Comparison of ENCODE assay signal across 8 cellular contexts in genomic region chr9:93133641-93134017, GRCh38. TPM values are rescaled to one million over a fixed set of nuclear protein-coding genes. Genes with fewer than 3 reads are reported as not detected.
DNase-seq lines count a peak whose midpoint lies in the region; ATAC-seq, FAIRE-seq and TF ChIP-seq lines count a peak whose summit lies in the region.

No MANE protein-coding gene starts in this region.

- no peaks in the 10 kb centered on the region for H3K9me3 ChIP-seq in lung (ENCODE audit: control insufficient read depth in 2 of 2, insufficient read depth in 1 of 2, low read length in 1 of 2)

- 0 to 1% methylated on average over 27 to 37 of the region's 37 CpGs for WGBS in lung, 2 donors

- no peaks in the 10 kb centered on the region for H3K27me3 ChIP-seq in lung (ENCODE audit: control insufficient read depth, insufficient read depth)

- peak overlapping the region; percentile 81 to 90 for H3K27ac ChIP-seq in lung (ENCODE audit: low read depth in 1 of 2, low read length in 1 of 2)

- H3K4me1 ChIP-seq in lung (ENCODE audit: control insufficient read depth in 2 of 2, insufficient read depth in 2 of 2, low read length in 2 of 2), result peaks cover 3 to 42% of the 10 kb centered on the region in 2 donors

- peaks cover 29% of the 10 kb centered on the region for H3K4me1 Mint-ChIP-seq in HFFc6 (ENCODE audit: low read depth)
- H3K4me1 Mint-ChIP-seq in activated CD4-positive, alpha-beta T cell treated with anti-CD3 and anti-CD28 coated beads, Interleukin-2, amount 10 ng/mL, durations not matched to agents 7 days and 5 days, result peaks cover 58% of the 10 kb centered on the region

- peaks cover 3% of the 10 kb centered on the region for H3K36me3 Mint-ChIP-seq in HFFc6 (ENCODE audit: low read depth)
- peaks cover 1% of the 10 kb centered on the region for H3K36me3 Mint-ChIP-seq in activated CD4-positive, alpha-beta T cell treated with anti-CD3 and anti-CD28 coated beads, Interleukin-2, amount 10 ng/mL, durations not matched to agents 7 days and 5 days (ENCODE audit: low read depth)

- CTCF ChIA-PET in activated CD4-positive, alpha-beta T cell treated with anti-CD3 and anti-CD28 coated beads, Interleukin-2, amount 10 ng/mL, durations not matched to agents 7 days and 5 days (lab: Charles Lee), result interaction anchor here (0.6 to 2.1 kb wide), 10 partner anchors 9 to 433 kb away, joined by 3 to 9 read pairs (median 3); no protein-coding TSS in a partner anchor

- no peak for TF ChIP-seq CTCF in HFFc6 (IDR thresholded peaks at IDR 0.05)
- TF ChIP-seq CTCF in NB4 (IDR thresholded peaks at IDR 0.05; ENCODE audit: low read depth, low read length), result no peak
- no peak for TF ChIP-seq CTCF in lung (IDR thresholded peaks at IDR 0.05; ENCODE audit: control extremely low read depth, extremely low read depth)

- no peak for TF ChIP-seq POLR2A in GM12892 (IDR thresholded peaks at IDR 0.05; ENCODE audit: low read depth, low read length)
- no peak for TF ChIP-seq POLR2A in NB4 (IDR thresholded peaks at IDR 0.05; ENCODE audit: extremely low read depth, insufficient read length)

- peak; percentile 59 for ATAC-seq in lung (ENCODE audit: insufficient read depth, low FRiP score)

- H3K27ac Mint-ChIP-seq in HFFc6, result peak overlapping the region; percentile 82
- H3K27ac Mint-ChIP-seq in activated CD4-positive, alpha-beta T cell treated with anti-CD3 and anti-CD28 coated beads, Interleukin-2, amount 10 ng/mL, durations not matched to agents 7 days and 5 days, result peak overlapping the region; percentile 88

- H3K9me3 Mint-ChIP-seq in HFFc6, result no peaks in the 10 kb centered on the region; the same call in 1 of the 2 replicates
- H3K9me3 Mint-ChIP-seq in activated CD4-positive, alpha-beta T cell treated with anti-CD3 and anti-CD28 coated beads, Interleukin-2, amount 10 ng/mL, durations not matched to agents 7 days and 5 days, result peaks cover 3% of the 10 kb centered on the region

- DNase-seq in GM12892 (ENCODE audit: insufficient read length) (peak; percentile 76), HFFc6 (peak; percentile 74), NB4 (ENCODE audit: low read depth) (peak; percentile 84), lung (ENCODE audit: low spot score) (peak; percentile 73), cerebellum (ENCODE audit: low spot score) (no peak)
- DNase-seq in activated CD4-positive, alpha-beta T cell treated with anti-CD3 and anti-CD28 coated beads, Interleukin-2, amount 10 ng/mL, durations not matched to agents 7 days and 5 days, result peak; percentile 32
- DNase-seq in effector CD8-positive, alpha-beta T cell (lab: John Stamatoyannopoulos, UW), result peak; percentile 29
- peak; percentile 52 to 64 for DNase-seq in stimulated activated CD8-positive, alpha-beta memory T cell treated with anti-CD3 and anti-CD28 coated beads, Interleukin-2, amount 100 ng/mL, for 48 hours (ENCODE audit: low read depth in 2 of 2)

- H3K4me3 Mint-ChIP-seq in HFFc6, result peak overlapping the region; percentile 84
- H3K4me3 Mint-ChIP-seq in activated CD4-positive, alpha-beta T cell treated with anti-CD3 and anti-CD28 coated beads, Interleukin-2, amount 10 ng/mL, durations not matched to agents 7 days and 5 days, result peak overlapping the region; percentile 85

- H3K36me3 ChIP-seq in lung (ENCODE audit: control insufficient read depth in 2 of 2, insufficient read depth in 2 of 2, low read length in 2 of 2), result no peaks in the 10 kb centered on the region

- no peaks in the 10 kb centered on the region for H3K27me3 Mint-ChIP-seq in HFFc6 (ENCODE audit: insufficient read depth)
- H3K27me3 Mint-ChIP-seq in activated CD4-positive, alpha-beta T cell treated with anti-CD3 and anti-CD28 coated beads, Interleukin-2, amount 10 ng/mL, durations not matched to agents 7 days and 5 days, result no peaks in the 10 kb centered on the region

- POLR2A ChIA-PET in activated CD4-positive, alpha-beta T cell treated with anti-CD3 and anti-CD28 coated beads, Interleukin-2, amount 10 ng/mL, durations not matched to agents 7 days and 5 days (lab: Charles Lee), result no interaction called here

- peak; percentile 17 for FAIRE-seq in GM12892 (lab: Jason Lieb, UNC)

- H3K4me3 ChIP-seq in NB4 (ENCODE audit: low read depth, low read length) (peak overlapping the region; percentile 56), lung (peak overlapping the region; percentile 53)

RNA-seq across cellular contexts. Expression of gene NINJ1, which starts 0.4 kb away (rescaled TPM):
- polyA plus RNA-seq in GM12892 (2012; ENCODE audit: missing spikeins), result 17.5 TPM
- total RNA-seq in HFFc6 (2021; fragmentation: NEBNext Ultra II Directional; extraction: Animal tissue kit (Norgen Biotek cat#: 25700)), result 10 to 100 TPM; 23.2 to 28.0 (median 25.6) TPM
- total RNA-seq in activated CD4-positive, alpha-beta T cell treated with anti-CD3 and anti-CD28 coated beads, Interleukin-2, amount 10 ng/mL, durations not matched to agents 7 days and 5 days, result 10 to 100 TPM; 29.5 to 29.9 TPM
- total RNA-seq in lung (10 to 100 TPM; 48.5 to 52.5 TPM), cerebellum (10.2 TPM)
- polyA plus RNA-seq in lung, result 100 to 1,000 TPM in 1 of 2 donors, 10 to 100 TPM in 1; 44.3 to 324 TPM

RNA-seq across cellular contexts. Expression of gene CARD19, which starts 37.6 kb away (rescaled TPM):
- polyA plus RNA-seq in GM12892 (2012; ENCODE audit: missing spikeins), result 5.3 TPM
- total RNA-seq in HFFc6 (2021; fragmentation: NEBNext Ultra II Directional; extraction: Animal tissue kit (Norgen Biotek cat#: 25700)), result 10 to 100 TPM; 35.3 to 40.6 (median 37.9) TPM
- 10 to 100 TPM; 40.3 to 42.6 TPM for total RNA-seq in activated CD4-positive, alpha-beta T cell treated with anti-CD3 and anti-CD28 coated beads, Interleukin-2, amount 10 ng/mL, durations not matched to agents 7 days and 5 days
- 10 to 100 TPM; 31.1 to 44.1 TPM for total RNA-seq in lung
- polyA plus RNA-seq in lung, result 10 to 100 TPM; 52.9 to 70.7 TPM
- total RNA-seq in cerebellum, result 17.7 TPM

RNA-seq across cellular contexts. Expression of gene WNK2, which starts 50.3 kb away (rescaled TPM):
- polyA plus RNA-seq in GM12892 (2012; ENCODE audit: missing spikeins), result not detected
- not detected for total RNA-seq in HFFc6 (2021; fragmentation: NEBNext Ultra II Directional; extraction: Animal tissue kit (Norgen Biotek cat#: 25700))
- total RNA-seq in activated CD4-positive, alpha-beta T cell treated with anti-CD3 and anti-CD28 coated beads, Interleukin-2, amount 10 ng/mL, durations not matched to agents 7 days and 5 days, result not detected
- 1 to 10 TPM; 4.2 to 8.5 TPM for total RNA-seq in lung
- 1 to 10 TPM in 1 of 2 donors, under 1 TPM in 1; 1.00 to 1.6 TPM for polyA plus RNA-seq in lung
- total RNA-seq in cerebellum, result 47.4 TPM

Comparison
In these comparisons a context has a peak if more than half of its experiments do, and no peak if none do; other contexts are left out.
1. RNA of gene WNK2, which starts 50.3 kb away (total RNA-seq): 47.4 TPM in cerebellum (single experiment) and 4.2 to 8.5 TPM in lung; not detected in activated CD4-positive, alpha-beta T cell treated with anti-CD3 and anti-CD28 coated beads, Interleukin-2, amount 10 ng/mL, durations not matched to agents 7 days and 5 days and not detected in HFFc6; every median in the first group is over 4 times any median in the second.